In genomic region chr14:24789277-24789832, GRCh38 we compare ENCODE assay signal across 24 cellular contexts.
DNase-seq lines count a peak whose midpoint lies in the region; ATAC-seq, FAIRE-seq and TF ChIP-seq lines count a peak whose summit lies in the region.
"Had no signal": no experiment of that assay in that cellular context is flagged by ENCODE, and none has a peak within 500 bp of the region (broad histone marks: within the 10 kb centered on the region; RNA-seq: fewer than 3 reads in every experiment).

No MANE protein-coding gene starts in this region.

- H3K36me3 ChIP-seq in SK-N-SH (replicated peaks in 1 of 2; ENCODE audit: control insufficient read depth in 1 of 2, insufficient read depth in 2 of 2, low read length in 1 of 2): no peaks in the 10 kb centered on the region
- H3K36me3 ChIP-seq: prostate gland, transverse colon had no signal

- TF ChIP-seq EP300 in SK-N-SH (IDR thresholded peaks at IDR 0.05; ENCODE audit: borderline replicate concordance in 1 of 2, low read depth in 1 of 2, low read length in 1 of 2): no peak

- H2AFZ ChIP-seq in SK-N-SH (ENCODE audit: low read depth): no peak overlapping the region

- FAIRE-seq in GM12891 (lab: Jason Lieb, UNC): no peak
- FAIRE-seq: colon, HepG2 had no signal

- H3F3A ChIP-seq in SK-N-SH (replicated peaks; ENCODE audit: insufficient read depth): no peaks in the 10 kb centered on the region

- H3K4me1 ChIP-seq in SK-N-SH (ENCODE audit: control insufficient read depth in 1 of 2, insufficient read depth in 2 of 2, low read depth in 1 of 2, low read length in 1 of 2): no peaks in the 10 kb centered on the region
- H3K4me1 ChIP-seq: prostate gland had no signal

- TF ChIP-seq POLR2A in GM12891 (IDR thresholded peaks at IDR 0.05; ENCODE audit: low read depth, low read length): no peak

- no peak overlapping the region for H3K9ac ChIP-seq in SK-N-SH

- H3K4me3 ChIP-seq in SK-N-SH (ENCODE audit: low read depth in 2 of 2, low read length in 1 of 2): no peak overlapping the region
- H3K4me3 ChIP-seq: prostate gland, transverse colon had no signal

- 5% methylated on average over 3 of the region's 3 CpGs for WGBS in SK-N-SH (ENCODE audit: low lambda C conversion rate)

- CTCF ChIA-PET in SK-N-SH (lab: Yijun Ruan, JAX): interaction anchor here (1.0 to 4.5 kb wide), 2 partner anchors 17 to 79 kb away, joined by 6 to 23 read pairs; no protein-coding TSS in a partner anchor

- H4K20me1 ChIP-seq in SK-N-SH (ENCODE audit: insufficient read depth): no peaks in the 10 kb centered on the region

- ATAC-seq in HG02840 (IDR thresholded peaks at IDR 0.05; ENCODE audit: low FRiP score, unreplicated experiment): no peak
- ATAC-seq: activated CD4-positive, alpha-beta T cell treated with anti-CD3 and anti-CD28 coated beads for 36 hours; activated CD8-positive, alpha-beta T cell treated with anti-CD3 and anti-CD28 coated beads, Interleukin-2, amount 10 ng/mL, durations not matched to agents 7 days and 5 days; activated T-helper 17 cell treated with anti-CD3 and anti-CD28 coated beads, Interleukin-2, amount 50 U/mL, for 72 hours; HepG2; naive thymus-derived CD4-positive, alpha-beta T cell; PC-3 had no signal

- no peaks in the 10 kb centered on the region for H3K9me3 ChIP-seq in SK-N-SH
- H3K9me3 ChIP-seq: prostate gland, transverse colon had no signal

- no peaks in the 10 kb centered on the region for H3K9me2 ChIP-seq in SK-N-SH

- H3K27ac ChIP-seq in SK-N-SH (ENCODE audit: low read depth in 2 of 2, low read length in 1 of 2): no peak overlapping the region
- H3K27ac ChIP-seq: prostate gland, transverse colon had no signal

- peak; percentile 92 for DNase-seq in DMS79 (lab: John Stamatoyannopoulos, UW)
- peak; percentile 92 for DNase-seq in NCI-H69 (lab: John Stamatoyannopoulos, UW)
- DNase-seq in fibroblast of peridontal ligament (ENCODE audit: extremely low read depth): peak; percentile 25
- peak; percentile 77 for DNase-seq in medulla oblongata (ENCODE audit: extremely low spot score)
- DNase-seq in stimulated activated naive CD4-positive, alpha-beta T cell treated with Interleukin-2 at 50 U/mL for 16 hours (lab: John Stamatoyannopoulos, UW): no peak
- DNase-seq in SK-N-SH: no peak
- DNase-seq in GM12891 (ENCODE audit: insufficient read length, low spot score): no peak
- DNase-seq: activated CD4-positive, alpha-beta T cell treated with anti-CD3 and anti-CD28 coated beads for 36 hours; activated CD8-positive, alpha-beta T cell treated with anti-CD3 and anti-CD28 coated beads, Interleukin-2, amount 10 ng/mL, durations not matched to agents 7 days and 5 days; H9; islet precursor cell; Karpas-422; naive thymus-derived CD4-positive, alpha-beta T cell; NCI-H1436 treated with DMSO at 0.1 percent for 48 hours; NCI-H510A; PC-3; stimulated activated CD4-positive, alpha-beta T cell treated with anti-CD3 and anti-CD28 coated beads, Interleukin-15, amount 100 ng/mL, for 24 hours; stimulated activated CD4-positive, alpha-beta T cell treated with anti-CD3 and anti-CD28 coated beads, Interleukin-4, amount 100 ng/mL, for 4 hours; transverse colon had no signal

- POLR2A ChIA-PET in SK-N-SH (lab: Yijun Ruan, JAX): no interaction called here

- H3K4me2 ChIP-seq in SK-N-SH: no peak overlapping the region

- no peak for TF ChIP-seq CTCF in SK-N-SH (IDR thresholded peaks at IDR 0.05)

- TF ChIP-seq RAD21 in SK-N-SH (IDR thresholded peaks at IDR 0.05; ENCODE audit: low read length): no peak

- no peaks in the 10 kb centered on the region for H3K79me2 ChIP-seq in SK-N-SH (ENCODE audit: insufficient read depth)

- H3K27me3 ChIP-seq in SK-N-SH (ENCODE audit: insufficient read depth): no peaks in the 10 kb centered on the region
- H3K27me3 ChIP-seq: transverse colon had no signal

TF ChIP-seq in SK-N-SH, 30 proteins besides CTCF, POLR2A, EP300 and RAD21:
- TF ChIP-seq GABPA (IDR thresholded peaks at IDR 0.05; ENCODE audit: low read depth): no peak
- TF ChIP-seq REST (IDR thresholded peaks at IDR 0.05; ENCODE audit: low read depth, low read length): no peak
- no peak for TF ChIP-seq IRF3 (IDR thresholded peaks at IDR 0.05; ENCODE audit: low read depth, low read length)
TF ChIP-seq in SK-N-SH: peak in this region for 0.

TF ChIP-seq in GM12891, 5 proteins besides CTCF, POLR2A, EP300 and RAD21:
- TF ChIP-seq POU2F2 (IDR thresholded peaks at IDR 0.05; ENCODE audit: low read depth, low read length) (no peak), PAX5 (IDR thresholded peaks at IDR 0.05; ENCODE audit: insufficient read depth, low read length, severe bottlenecking) (no peak), POLR2AphosphoS5 (IDR thresholded peaks at IDR 0.05; ENCODE audit: low read depth, low read length) (no peak), SPI1 (IDR thresholded peaks at IDR 0.05; ENCODE audit: low read depth, low read length) (no peak), TAF1 (IDR thresholded peaks at IDR 0.05; ENCODE audit: low read depth, low read length) (no peak)

Comparison
In these comparisons a context has a peak if more than half of its experiments do, and no peak if none do; other contexts are left out.
1. DNase-seq: peak in DMS79 (single experiment), NCI-H69 (single experiment), fibroblast of peridontal ligament (single experiment) and medulla oblongata (single experiment); none in stimulated activated naive CD4-positive, alpha-beta T cell treated with Interleukin-2 at 50 U/mL for 16 hours (single experiment), SK-N-SH (single experiment) and GM12891 (single experiment).